ENCODE assay signal across 8 cellular contexts in the genomic region with DNA sequence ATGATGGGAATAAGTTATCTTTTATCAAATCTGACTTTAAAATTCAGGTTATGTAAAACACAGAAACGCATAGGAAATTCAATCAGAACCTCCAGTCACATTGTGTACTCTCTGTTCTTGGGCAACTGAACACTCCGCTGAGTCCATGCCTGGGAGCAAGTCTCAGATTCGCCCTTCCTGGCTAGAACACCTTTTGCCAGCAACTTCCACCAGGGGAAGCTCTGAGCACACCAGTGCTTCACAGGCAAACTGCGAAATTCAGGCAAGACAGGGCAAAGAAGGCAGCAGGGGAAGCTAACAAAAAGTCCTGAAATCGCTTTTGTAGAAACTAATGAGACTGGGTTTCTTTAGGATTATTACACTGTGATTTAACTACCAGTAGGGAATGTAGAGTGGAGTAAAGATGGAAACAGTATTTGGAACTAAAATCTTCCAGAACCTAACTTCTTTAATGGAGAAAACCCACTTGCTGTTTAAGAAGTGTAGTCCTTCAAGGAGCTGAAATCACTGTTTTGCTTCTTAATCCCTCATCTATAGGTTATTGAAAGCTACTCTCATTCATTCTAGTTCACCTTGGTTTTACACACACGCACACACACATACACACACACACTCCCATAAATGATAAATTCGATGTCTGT.
A peak's percentile ranks its signal among the peaks of the same experiment; 100 is the strongest.
DNase-seq lines count a peak whose midpoint lies in the region; ATAC-seq, FAIRE-seq and TF ChIP-seq lines count a peak whose summit lies in the region.

No MANE protein-coding gene starts in this region.

- no peak overlapping the region for H3K18ac ChIP-seq in H1 (ENCODE audit: extremely low read depth, low read length)
- H3K18ac ChIP-seq in neuronal stem cell (ENCODE audit: low read length), result no peak overlapping the region

- H3K4me2 ChIP-seq in H1 (ENCODE audit: insufficient read depth in 1 of 2, low read depth in 2 of 2, low read length in 2 of 2), result no peak overlapping the region
- no peak overlapping the region for H3K4me2 ChIP-seq in neuronal stem cell (ENCODE audit: insufficient read depth, low read length, poor library complexity, severe bottlenecking)

- TF ChIP-seq EP300 in H1 (IDR thresholded peaks at IDR 0.05; ENCODE audit: borderline replicate concordance in 1 of 2, low read depth in 2 of 2, low read length in 2 of 2), result no peak

- no peaks in the 10 kb centered on the region for H3K4me1 ChIP-seq in H1 (replicated peaks in 1 of 4; ENCODE audit: control insufficient read depth in 3 of 4, insufficient read depth in 4 of 4, low read length in 3 of 4)
- peaks cover 8 to 16% of the 10 kb centered on the region in 2 donors for H3K4me1 ChIP-seq in neuronal stem cell (ENCODE audit: control insufficient read depth in 2 of 2, insufficient read depth in 1 of 2, low read depth in 1 of 2, low read length in 2 of 2)

- H3K27me3 ChIP-seq in H1 (replicated peaks in 1 of 4; ENCODE audit: control insufficient read depth in 3 of 4, extremely low read depth in 1 of 4, insufficient read depth in 3 of 4, low read length in 3 of 4) (no peaks in the 10 kb centered on the region), neuronal stem cell (ENCODE audit: control insufficient read depth in 3 of 3, insufficient read depth in 3 of 3, low read depth in 1 of 3, low read length in 3 of 3) (no peaks in the 10 kb centered on the region)

- H3K4ac ChIP-seq in H1 (replicated peaks; ENCODE audit: insufficient read length, low read depth, low read length) (no peak overlapping the region), neuronal stem cell (ENCODE audit: low read length) (no peak overlapping the region)

- DNase-seq in GM10248 (ENCODE audit: extremely low spot score) (no peak), NCI-H774 (lab: John Stamatoyannopoulos, UW) (peak; percentile 15), H1 (ENCODE audit: low read depth in 1 of 2, low spot score in 2 of 2) (peak; percentile 36 to 54), neuronal stem cell (ENCODE audit: low spot score) (peak; percentile 61), NCI-H187 (lab: John Stamatoyannopoulos, UW) (no peak)
- DNase-seq in stimulated activated naive CD8-positive, alpha-beta T cell treated with anti-CD3 and anti-CD28 coated beads, Interleukin-15, amount 100 ng/mL, for 72 hours, result no peak

- ATAC-seq in HG02759 (IDR thresholded peaks at IDR 0.05; ENCODE audit: unreplicated experiment) (peak; percentile 71), HG03108 (IDR thresholded peaks at IDR 0.05; ENCODE audit: unreplicated experiment) (no peak)
- ATAC-seq in stimulated activated naive CD8-positive, alpha-beta T cell treated with anti-CD3 and anti-CD28 coated beads, Interleukin-15, amount 100 ng/mL, for 72 hours, result no peak

- H3K9ac ChIP-seq in H1 (replicated peaks in 1 of 4; ENCODE audit: extremely low read depth in 1 of 4, low read depth in 3 of 4, low read length in 3 of 4) (no peak overlapping the region), neuronal stem cell (ENCODE audit: low read depth, low read length, poor library complexity) (no peak overlapping the region)

- 36% methylated on average over 7 of the region's 7 CpGs; no CpG with 5 or more reads in 1 of the 2 experiments for WGBS in H1 (ENCODE audit: extremely low coverage in 1 of 2, insufficient coverage in 1 of 2, insufficient read length in 1 of 2, insufficient replicate concordance in 2 of 2, low coverage in 1 of 2, low lambda C conversion rate in 2 of 2, missing lambda C conversion rate in 1 of 2), 2 experiments
- WGBS in neuronal stem cell (ENCODE audit: extremely low coverage in 2 of 2, insufficient read length in 2 of 2, insufficient replicate concordance in 1 of 2), 2 donors, result no CpG with 5 or more reads among the region's 7 CpGs

- POLR2A ChIA-PET in GM10248 (lab: Yijun Ruan, JAX) (no interaction called here), H1 (lab: Charles Lee; ENCODE audit: partially characterized antibody) (interaction anchor here (1.3 kb wide), 1 partner anchor 13 kb away, joined by 5 read pairs; no protein-coding TSS in a partner anchor)

- H3K14ac ChIP-seq in H1 (ENCODE audit: insufficient read length) (no peak overlapping the region), neuronal stem cell (ENCODE audit: low read length) (no peak overlapping the region)

- H4K5ac ChIP-seq in H1 (ENCODE audit: insufficient read length, low read depth, low read length), result no peak overlapping the region

- no peaks in the 10 kb centered on the region for H3K27me3 Mint-ChIP-seq in stimulated activated naive CD8-positive, alpha-beta T cell treated with anti-CD3 and anti-CD28 coated beads, Interleukin-15, amount 100 ng/mL, for 72 hours

- H3K4me3 ChIP-seq in H1 (ENCODE audit: extremely low read depth in 1 of 4, insufficient read depth in 2 of 4, low read depth in 3 of 4, low read length in 4 of 4) (no peak overlapping the region), neuronal stem cell (ENCODE audit: low read length in 2 of 2) (no peak overlapping the region)

- H2BK5ac ChIP-seq in H1 (ENCODE audit: low read depth, low read length), result no peak overlapping the region
- H2BK5ac ChIP-seq in neuronal stem cell (ENCODE audit: low read length), result no peak overlapping the region

- no peak for TF ChIP-seq POLR2A in H1 (IDR thresholded peaks at IDR 0.05; ENCODE audit: control extremely low read depth in 1 of 2, low read depth in 2 of 2, low read length in 2 of 2)

- H2AK5ac ChIP-seq in H1 (ENCODE audit: low read depth, low read length), result no peak overlapping the region
- H2AK5ac ChIP-seq in neuronal stem cell (ENCODE audit: low read depth, low read length), result no peak overlapping the region

- H2BK12ac ChIP-seq in H1 (ENCODE audit: low read depth, low read length) (no peak overlapping the region), neuronal stem cell (ENCODE audit: low read length) (no peak overlapping the region)

- no peaks in the 10 kb centered on the region for H3K9me3 ChIP-seq in H1 (ENCODE audit: insufficient read depth in 2 of 2, low read depth in 1 of 2, low read length in 1 of 2)
- H3K9me3 ChIP-seq in neuronal stem cell (replicated peaks in 1 of 2; ENCODE audit: control insufficient read depth in 2 of 2, insufficient read depth in 1 of 2, low read depth in 1 of 2, low read length in 2 of 2), result no peaks in the 10 kb centered on the region

- H3K79me1 ChIP-seq in H1 (ENCODE audit: low read depth, low read length) (no peaks in the 10 kb centered on the region), neuronal stem cell (ENCODE audit: low read depth, low read length) (no peaks in the 10 kb centered on the region)

- no peaks in the 10 kb centered on the region for H4K20me1 ChIP-seq in H1 (replicated peaks in 1 of 2; ENCODE audit: control insufficient read depth in 1 of 2, insufficient read depth in 2 of 2, low read length in 2 of 2)

- no peak overlapping the region for H4K8ac ChIP-seq in H1 (ENCODE audit: extremely low read depth, insufficient read depth, low read length)
- no peak overlapping the region for H4K8ac ChIP-seq in neuronal stem cell (ENCODE audit: low read depth, low read length)

- H4K91ac ChIP-seq in H1 (replicated peaks; ENCODE audit: insufficient read length, low read length), result no peak overlapping the region
- H4K91ac ChIP-seq in neuronal stem cell (ENCODE audit: low read depth, low read length, poor library complexity), result no peak overlapping the region

- H3K4me1 Mint-ChIP-seq in stimulated activated naive CD8-positive, alpha-beta T cell treated with anti-CD3 and anti-CD28 coated beads, Interleukin-15, amount 100 ng/mL, for 72 hours, result no peaks in the 10 kb centered on the region

- H3K4me3 Mint-ChIP-seq in stimulated activated naive CD8-positive, alpha-beta T cell treated with anti-CD3 and anti-CD28 coated beads, Interleukin-15, amount 100 ng/mL, for 72 hours, result no peak overlapping the region

- no peaks in the 10 kb centered on the region for H3K79me2 ChIP-seq in H1 (ENCODE audit: control insufficient read depth in 1 of 2, insufficient read depth in 2 of 2, low read length in 2 of 2)

- H3K56ac ChIP-seq in H1 (replicated peaks; ENCODE audit: insufficient read length, low read depth, low read length), result no peak overlapping the region

- H2BK120ac ChIP-seq in H1 (replicated peaks; ENCODE audit: low read depth, low read length), result no peak overlapping the region
- H2BK120ac ChIP-seq in neuronal stem cell (ENCODE audit: low read depth, low read length), result no peak overlapping the region

- no peak overlapping the region for H3K23ac ChIP-seq in H1 (ENCODE audit: insufficient read length)
- no peak overlapping the region for H3K23ac ChIP-seq in neuronal stem cell (ENCODE audit: low read depth, low read length, poor library complexity)

- H2BK15ac ChIP-seq in H1 (ENCODE audit: low read length) (no peak overlapping the region), neuronal stem cell (ENCODE audit: low read length) (no peak overlapping the region)

- no peak overlapping the region for H2BK20ac ChIP-seq in H1 (ENCODE audit: low read length)

- no peak overlapping the region for H3K27ac Mint-ChIP-seq in stimulated activated naive CD8-positive, alpha-beta T cell treated with anti-CD3 and anti-CD28 coated beads, Interleukin-15, amount 100 ng/mL, for 72 hours

- no peak overlapping the region for H3K27ac ChIP-seq in H1 (ENCODE audit: low read depth, low read length)
- H3K27ac ChIP-seq in neuronal stem cell (replicated peaks; ENCODE audit: low read length), result no peak overlapping the region

- TF ChIP-seq CTCF in GM10248 (IDR thresholded peaks at IDR 0.05; ENCODE audit: control extremely low read depth, extremely low read depth, low read depth, missing control alignments) (peak; percentile 33), H1 (IDR thresholded peaks at IDR 0.05; ENCODE audit: control extremely low read depth in 1 of 3, insufficient read depth in 1 of 3, low read depth in 1 of 3, low read length in 3 of 3) (peak; percentile 85 to 94 (median 86))

- peak overlapping the region; percentile 98; the same call in 1 of the 2 replicates for H2AFZ ChIP-seq in H1 (ENCODE audit: low read length)
- peak overlapping the region; percentile 69 for H2AFZ ChIP-seq in neuronal stem cell (ENCODE audit: low read length)

- peak; percentile 94 for FAIRE-seq in H1 (lab: Jason Lieb, UNC)

- CTCF ChIA-PET in GM10248 (lab: Yijun Ruan, JAX), result interaction anchor here (0.9 to 2.3 kb wide), 5 partner anchors 10 to 68 kb away, joined by 4 to 11 read pairs (median 6); no protein-coding TSS in a partner anchor
- CTCF ChIA-PET in H1 (lab: Charles Lee; ENCODE audit: partially characterized antibody), result interaction anchor here (0.6 to 4.9 kb wide), 18 partner anchors 9 to 1874 kb away, joined by 3 to 27 read pairs (median 4); no protein-coding TSS in a partner anchor

- H3K36me3 ChIP-seq in H1 (ENCODE audit: control insufficient read depth in 2 of 4, insufficient read depth in 4 of 4, low read length in 3 of 4), result no peaks in the 10 kb centered on the region
- H3K36me3 ChIP-seq in neuronal stem cell (replicated peaks in 1 of 2; ENCODE audit: control insufficient read depth in 2 of 2, insufficient read depth in 2 of 2, low read length in 2 of 2), result no peaks in the 10 kb centered on the region

- peaks cover 0 to 5% of the 10 kb centered on the region in 2 donors for H3K9me3 Mint-ChIP-seq in stimulated activated naive CD8-positive, alpha-beta T cell treated with anti-CD3 and anti-CD28 coated beads, Interleukin-15, amount 100 ng/mL, for 72 hours

- no peaks in the 10 kb centered on the region for H3K23me2 ChIP-seq in H1 (ENCODE audit: low read depth, low read length)

- TF ChIP-seq RAD21 in H1 (IDR thresholded peaks at IDR 0.05 in 1 of 2, conservative IDR thresholded peaks at IDR 0.05 in 1 of 2; ENCODE audit: low read depth in 2 of 2, low read length in 2 of 2), result peak; percentile 93 to 94

TF ChIP-seq in H1, 55 proteins besides CTCF, POLR2A, EP300 and RAD21 (continues in another document):
- TF ChIP-seq CBX8 (IDR thresholded peaks at IDR 0.05; ENCODE audit: borderline replicate concordance, low read depth, low read length), result no peak

Comparison
In these comparisons a context has a peak if more than half of its experiments do, and no peak if none do; other contexts are left out.
1. DNase-seq: peak in NCI-H774 (single experiment), H1 (2 of 2) and neuronal stem cell (single experiment); none in GM10248 (single experiment), stimulated activated naive CD8-positive, alpha-beta T cell treated with anti-CD3 and anti-CD28 coated beads, Interleukin-15, amount 100 ng/mL, for 72 hours (0 of 2) and NCI-H187 (0 of 2).